22 cellular contexts compared by ENCODE assay signal in the genomic region with DNA sequence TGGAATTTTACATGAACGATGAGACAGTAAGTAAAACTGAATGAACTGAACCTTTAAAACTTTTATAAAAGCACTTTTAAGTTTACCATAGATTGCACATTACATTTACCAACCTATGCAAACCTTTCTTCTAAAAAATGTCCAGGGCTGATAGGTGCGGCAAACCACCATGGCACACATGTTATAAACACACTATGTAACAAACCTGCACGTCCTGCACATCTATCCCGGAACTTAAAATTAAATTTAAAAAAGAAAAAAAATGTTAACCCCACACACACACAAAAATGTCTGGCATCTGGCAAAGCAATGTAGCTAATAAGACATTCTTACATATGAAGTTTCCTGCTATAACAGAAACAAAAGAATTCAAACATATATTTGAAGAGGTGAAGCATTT. TPM values are rescaled to one million over a fixed set of nuclear protein-coding genes. Genes with fewer than 3 reads are reported as not detected.
A peak's percentile ranks its signal among the peaks of the same experiment; 100 is the strongest.
DNase-seq lines count a peak whose midpoint lies in the region; ATAC-seq, FAIRE-seq and TF ChIP-seq lines count a peak whose summit lies in the region.
"Had no signal": no experiment of that assay in that cellular context is flagged by ENCODE, and none has a peak within 500 bp of the region (broad histone marks: within the 10 kb centered on the region; RNA-seq: fewer than 3 reads in every experiment).

No MANE protein-coding gene starts in this region.

- H3K4ac ChIP-seq in mesenchymal stem cell (ENCODE audit: low read depth in 1 of 2, low read length in 2 of 2), result no peak overlapping the region

- H3K23ac ChIP-seq in mesenchymal stem cell (ENCODE audit: low read length in 2 of 2), result no peak overlapping the region

- no peak overlapping the region for H2BK12ac ChIP-seq in mesenchymal stem cell (ENCODE audit: low read length in 2 of 2)

- no peak overlapping the region for H2AK5ac ChIP-seq in mesenchymal stem cell (ENCODE audit: low read length, severe bottlenecking)

- in situ Hi-C loops in HepG2 (cut with HindIII; ENCODE audit: extremely low pct_ligation_motif_present, low pct_unique_long_range_greater_than_20kb) (no loop called here), transverse colon (cut with MboI; ENCODE audit: low pct_ligation_motif_present in 1 of 4, low pct_unique_long_range_greater_than_20kb in 1 of 4, low sequenced_read_pairs in 3 of 4) (no loop called here)

- no peaks in the 10 kb centered on the region for H3K79me1 ChIP-seq in mesenchymal stem cell (replicated peaks; ENCODE audit: low read length, poor library complexity, severe bottlenecking)

- DNase-seq in HepG2 (ENCODE audit: low spot score) (no peak), adipocyte (ENCODE audit: low read depth) (peak; percentile 1), mesenchymal stem cell (no peak), transverse colon (no peak), GDM1 (lab: John Stamatoyannopoulos, UW) (no peak), lower lobe of right lung (no peak)
- DNase-seq: activated CD4-positive, alpha-beta T cell treated with anti-CD3 and anti-CD28 coated beads, Interleukin-2, amount 50 U/mL, for 1 hour; activated T-cell treated with anti-CD3 and anti-CD28 coated beads, Interleukin-2, amount 50 U/mL, for 24 hours; erythroblast; heart left ventricle; NCI-H1092; NCI-H2171; SIG-M5; stimulated activated CD4-positive, alpha-beta T cell treated with anti-CD3 and anti-CD28 coated beads, Interleukin-1b, Interleukin-23, amount 100 ng/mL, for 48 hours; testis had no signal

- no peaks in the 10 kb centered on the region for H3K27me3 ChIP-seq in liver (ENCODE audit: control insufficient read depth in 4 of 4, insufficient read depth in 4 of 4, low read length in 3 of 4)
- no peaks in the 10 kb centered on the region for H3K27me3 ChIP-seq in HepG2 (ENCODE audit: control insufficient read depth in 1 of 2, insufficient read depth in 2 of 2, low read length in 2 of 2)
- H3K27me3 ChIP-seq in adipocyte (replicated peaks; ENCODE audit: control insufficient read depth, insufficient read depth, low read length), result peaks cover 8% of the 10 kb centered on the region
- H3K27me3 ChIP-seq in mesenchymal stem cell (ENCODE audit: control insufficient read depth in 1 of 2, insufficient read depth in 1 of 2, low read length in 2 of 2), result peaks cover 0 to 10% of the 10 kb centered on the region in 2 experiments
- H3K27me3 ChIP-seq in transverse colon, result peaks cover 17% of the 10 kb centered on the region
- H3K27me3 ChIP-seq in lower lobe of right lung (ENCODE audit: low read depth), result no peaks in the 10 kb centered on the region
- H3K27me3 ChIP-seq: testis had no signal

- TF ChIP-seq EP300 in HepG2 (IDR thresholded peaks at IDR 0.05; ENCODE audit: low read depth in 2 of 2, low read length in 2 of 2) (no peak), HepG2 (CRISPR knock-in tag; IDR thresholded peaks at IDR 0.05; ENCODE audit: borderline replicate concordance) (no peak), transverse colon (IDR thresholded peaks at IDR 0.05; ENCODE audit: low read depth) (no peak)

- no peak overlapping the region for H2BK120ac ChIP-seq in mesenchymal stem cell (ENCODE audit: low read depth, low read length)

- H3K36me3 ChIP-seq in liver (ENCODE audit: control insufficient read depth in 4 of 4, insufficient read depth in 3 of 4, low read depth in 1 of 4, low read length in 3 of 4) (no peaks in the 10 kb centered on the region), HepG2 (replicated peaks in 1 of 2; ENCODE audit: control insufficient read depth in 1 of 2, insufficient read depth in 2 of 2, low read length in 2 of 2) (no peaks in the 10 kb centered on the region), adipocyte (ENCODE audit: control insufficient read depth, insufficient read depth, low read length, severe bottlenecking) (no peaks in the 10 kb centered on the region), mesenchymal stem cell (ENCODE audit: control insufficient read depth in 1 of 2, insufficient read depth in 2 of 2, low read depth in 1 of 2, low read length in 2 of 2) (no peaks in the 10 kb centered on the region), transverse colon (no peaks in the 10 kb centered on the region), lower lobe of right lung (no peaks in the 10 kb centered on the region)
- H3K36me3 ChIP-seq: heart left ventricle had no signal

- H2BK15ac ChIP-seq in mesenchymal stem cell (ENCODE audit: low read depth, poor library complexity, severe bottlenecking), result no peak overlapping the region

- H2AFZ ChIP-seq in HepG2 (ENCODE audit: low read length) (no peak overlapping the region), mesenchymal stem cell (ENCODE audit: low read depth, low read length) (no peak overlapping the region)

- H3K4me3 ChIP-seq in liver (ENCODE audit: low read depth in 1 of 3, low read length in 3 of 3), result peak overlapping the region in 1 of 3 donors; percentile 7
- no peak overlapping the region for H3K4me3 ChIP-seq in HepG2 (replicated peaks in 1 of 3; ENCODE audit: insufficient read depth in 1 of 3, low read depth in 2 of 3, low read length in 3 of 3)
- H3K4me3 ChIP-seq in adipocyte (ENCODE audit: low read length), result peak overlapping the region; percentile 76
- H3K4me3 ChIP-seq in mesenchymal stem cell (ENCODE audit: insufficient read depth in 1 of 2, low read depth in 1 of 2, low read length in 2 of 2), result peak overlapping the region in 1 of 2 experiments; percentile 20
- H3K4me3 ChIP-seq in transverse colon, result peak overlapping the region in 3 of 4 donors; percentile 7 to 37 (median 9)
- no peak overlapping the region for H3K4me3 ChIP-seq in lower lobe of right lung
- H3K4me3 ChIP-seq: testis had no signal

- POLR2A ChIA-PET in HepG2 (lab: Yijun Ruan, JAX), result no interaction called here

- H3K9me3 ChIP-seq in liver (ENCODE audit: control insufficient read depth in 4 of 4, low read length in 3 of 4) (no peaks in the 10 kb centered on the region), HepG2 (ENCODE audit: low read length) (no peaks in the 10 kb centered on the region), adipocyte (ENCODE audit: control insufficient read depth, low read length) (peaks cover 2% of the 10 kb centered on the region), mesenchymal stem cell (ENCODE audit: control insufficient read depth, low read length) (no peaks in the 10 kb centered on the region), transverse colon (peaks cover 4 to 8% of the 10 kb centered on the region in 2 donors), lower lobe of right lung (peaks cover 3% of the 10 kb centered on the region)
- H3K9me3 ChIP-seq: testis had no signal

- no peak overlapping the region for H3K18ac ChIP-seq in mesenchymal stem cell (ENCODE audit: low read depth in 1 of 2, low read length in 2 of 2)

- CTCF ChIA-PET in HepG2 (lab: Yijun Ruan, JAX; ENCODE audit: low intra/inter-chr PET ratio, low total read pairs), result no interaction called here

- H4K20me1 ChIP-seq in HepG2 (ENCODE audit: insufficient read depth, low read length), result no peaks in the 10 kb centered on the region

- 71% methylated on average over 4 of the region's 4 CpGs for WGBS in liver
- WGBS in HepG2 (ENCODE audit: low lambda C conversion rate), result 23% methylated on average over 4 of the region's 4 CpGs
- WGBS in mesenchymal stem cell, result 94% methylated on average over 4 of the region's 4 CpGs
- 46 to 47% methylated on average over 4 of the region's 4 CpGs for WGBS in transverse colon (ENCODE audit: low coverage in 1 of 2), 2 donors

- no peak for FAIRE-seq in HepG2 (lab: Jason Lieb, UNC)
- FAIRE-seq: GM18507 had no signal

- no peak overlapping the region for H3K4me2 ChIP-seq in HepG2 (ENCODE audit: low read depth, low read length)
- no peak overlapping the region for H3K4me2 ChIP-seq in mesenchymal stem cell (ENCODE audit: low read length, poor library complexity, severe bottlenecking)

- TF ChIP-seq POLR2A in HepG2 (IDR thresholded peaks at IDR 0.05; ENCODE audit: insufficient read depth in 1 of 2, low read depth in 2 of 2, low read length in 2 of 2) (no peak), transverse colon (IDR thresholded peaks at IDR 0.05) (no peak)

- H3K4me1 ChIP-seq in liver (ENCODE audit: control insufficient read depth in 4 of 4, insufficient read depth in 4 of 4, low read length in 3 of 4), result peaks cover 0 to under 1% (median 0%) of the 10 kb centered on the region in 4 donors
- H3K4me1 ChIP-seq in HepG2 (ENCODE audit: insufficient read depth, low read length), result no peaks in the 10 kb centered on the region; the same call in 1 of the 2 replicates
- peaks cover 11% of the 10 kb centered on the region for H3K4me1 ChIP-seq in adipocyte (ENCODE audit: control insufficient read depth, insufficient read depth, low read length)
- peaks cover 2% of the 10 kb centered on the region for H3K4me1 ChIP-seq in mesenchymal stem cell (ENCODE audit: control insufficient read depth, insufficient read depth, low read depth, low read length)
- H3K4me1 ChIP-seq in transverse colon, result peaks cover 0 to 6% (median 0%) of the 10 kb centered on the region in 4 donors
- H3K4me1 ChIP-seq in lower lobe of right lung, result no peaks in the 10 kb centered on the region
- H3K4me1 ChIP-seq: heart left ventricle, testis had no signal

- no TSS peak for BruUV-seq in HepG2 (replicated peaks; lab: Mats Ljungman, UMichigan)

- H3K9ac ChIP-seq in liver (ENCODE audit: low read depth in 1 of 2, low read length in 2 of 2) (peak overlapping the region in 1 of 2 donors; percentile 87), HepG2 (ENCODE audit: insufficient read depth, low read depth, low read length) (no peak overlapping the region), adipocyte (ENCODE audit: low read length) (peak overlapping the region; percentile 25), mesenchymal stem cell (ENCODE audit: low read length) (peak overlapping the region; percentile 23)

- intact Hi-C loops in HepG2 (cut with micrococcal nuclease; ENCODE audit: unreplicated experiment), result no loop called here
- intact Hi-C loops in transverse colon (cut with DNase I; ENCODE audit: low total_unique reads), result no loop called here
- intact Hi-C loops in lower lobe of right lung (cut with DNase I), result no loop called here

- H2BK5ac ChIP-seq in mesenchymal stem cell (ENCODE audit: low read depth, low read length, poor library complexity, severe bottlenecking), result no peak overlapping the region

- H3K79me2 ChIP-seq in HepG2 (ENCODE audit: insufficient read depth, low read length), result no peaks in the 10 kb centered on the region

- TF ChIP-seq RAD21 in liver (IDR thresholded peaks at IDR 0.05) (no peak), HepG2 (CRISPR knock-in tag; IDR thresholded peaks at IDR 0.05) (no peak)

- H3K27ac ChIP-seq in liver (ENCODE audit: low read depth in 1 of 2, low read length in 2 of 2) (peak overlapping the region; percentile 4 to 47), HepG2 (ENCODE audit: extremely low read length, insufficient read depth, low read length) (no peak overlapping the region), mesenchymal stem cell (ENCODE audit: low read length, poor library complexity, severe bottlenecking) (no peak overlapping the region), transverse colon (peak overlapping the region in 2 of 4 donors; percentile 35 to 36), lower lobe of right lung (no peak overlapping the region)
- H3K27ac ChIP-seq: coronary artery, heart left ventricle, testis had no signal

- H4K91ac ChIP-seq in mesenchymal stem cell (ENCODE audit: low read length), result no peak overlapping the region

- H4K8ac ChIP-seq in mesenchymal stem cell (ENCODE audit: low read length), result no peak overlapping the region

- H3K14ac ChIP-seq in mesenchymal stem cell (ENCODE audit: low read length in 2 of 2), result no peak overlapping the region

- no peak for TF ChIP-seq CTCF in liver (IDR thresholded peaks at IDR 0.05; ENCODE audit: low read depth, low read length, missing input control)
- TF ChIP-seq CTCF in HepG2 (CRISPR knock-in tag; IDR thresholded peaks at IDR 0.05), result no peak
- TF ChIP-seq CTCF in transverse colon (IDR thresholded peaks at IDR 0.05), result no peak
- no peak for TF ChIP-seq CTCF in lower lobe of right lung (IDR thresholded peaks at IDR 0.05)

- no peak for ATAC-seq in HepG2
- ATAC-seq in HG03457 (IDR thresholded peaks at IDR 0.05; ENCODE audit: unreplicated experiment), result no peak
- ATAC-seq in lower lobe of right lung, result no peak
- ATAC-seq: heart left ventricle had no signal

RNA-seq across cellular contexts. Expression of a gene that starts 0.6 kb away (rescaled TPM):
- total RNA-seq in liver (1 to 10 TPM in 1 of 2 donors, not detected in 1; 1.3 TPM), HepG2 (2016; rRNA removed; fragmentation: Illumina TruSeq; extraction: Trizol) (not detected in 2 replicates), transverse colon (1 to 10 TPM in 3 of 4 donors, not detected in 1; 2.8 to 5.1 (median 3.5) TPM), lower lobe of right lung (2.2 TPM)
- polyA plus RNA-seq in liver (1 to 10 TPM in 1 of 2 donors, under 1 TPM in 1; 0.51 to 1.0 TPM), HepG2 (2011; rRNA removed) (0.01 TPM in 1 of 2 replicates, not detected in the other)
- total RNA-seq in HepG2 (2016; cell fraction: cytosol; rRNA removed; fragmentation: Illumina TruSeq; extraction: Trizol; ENCODE audit: low read depth), result not detected in 2 replicates
- total RNA-seq in HepG2 (2016; cell fraction: insoluble cytoplasmic fraction; rRNA removed; fragmentation: Illumina TruSeq; extraction: Trizol), result not detected in 2 replicates
- total RNA-seq in HepG2 (2016; cell fraction: membrane; rRNA removed; fragmentation: Illumina TruSeq; extraction: Trizol), result not detected in 2 replicates
- total RNA-seq in HepG2 (2016; cell fraction: nucleus; rRNA removed; fragmentation: Illumina TruSeq; extraction: Trizol), result not detected in 2 replicates
- not detected in 2 replicates for polyA plus RNA-seq in HepG2 (2011; cell fraction: cytosol; rRNA removed)
- polyA plus RNA-seq in HepG2 (2011; cell fraction: nucleus; rRNA removed), result not detected in 2 replicates
- polyA plus RNA-seq in HepG2 (2012), result 0.43 and 0.79 TPM in 2 replicates
- not detected in 2 replicates for polyA plus RNA-seq in HepG2 (2016; cell fraction: cytosol; fragmentation: Illumina TruSeq; extraction: Trizol; ENCODE audit: low read depth)
- not detected in 2 replicates for polyA plus RNA-seq in HepG2 (2016; cell fraction: insoluble cytoplasmic fraction; fragmentation: Illumina TruSeq; extraction: Trizol; ENCODE audit: low read depth)
- polyA plus RNA-seq in HepG2 (2016; cell fraction: membrane; fragmentation: Illumina TruSeq; extraction: Trizol; ENCODE audit: low read depth), result not detected in 2 replicates
- polyA plus RNA-seq in HepG2 (2016; cell fraction: nucleus; fragmentation: Illumina TruSeq; extraction: Trizol; ENCODE audit: insufficient read depth, low read depth), result not detected in 2 replicates
- 17.9 TPM in 1 of 2 replicates, not detected in the other for polyA minus RNA-seq in HepG2 (2011; rRNA and poly(A)+ RNA removed; ENCODE audit: low replicate concordance)
- polyA minus RNA-seq in HepG2 (2011; cell fraction: cytosol; rRNA and poly(A)+ RNA removed), result not detected in 2 replicates
- polyA minus RNA-seq in HepG2 (2011; cell fraction: nucleus; rRNA and poly(A)+ RNA removed), result not detected in 2 replicates
- not detected for polyA plus RNA-seq in mesenchymal stem cell (2013, experiment 1 of 2)
- not detected for polyA plus RNA-seq in mesenchymal stem cell (2013, experiment 2 of 2)
- total RNA-seq: HT1080, kidney epithelial cell had no signal
- polyA plus RNA-seq: AG04450, heart left ventricle had no signal

RNA-seq across cellular contexts. Expression of a gene that starts 48.2 kb away (rescaled TPM):
- total RNA-seq in liver, result 1 to 10 TPM in 1 of 2 donors, not detected in 1; 1.3 TPM
- polyA plus RNA-seq in liver, result under 1 TPM in 1 of 2 donors, not detected in 1; 0.25 TPM
- total RNA-seq in HepG2 (2016; rRNA removed; fragmentation: Illumina TruSeq; extraction: Trizol), result 0.04 and 0.07 TPM in 2 replicates
- 0.18 and 0.20 TPM in 2 replicates for total RNA-seq in HepG2 (2016; cell fraction: cytosol; rRNA removed; fragmentation: Illumina TruSeq; extraction: Trizol; ENCODE audit: low read depth)
- total RNA-seq in HepG2 (2016; cell fraction: insoluble cytoplasmic fraction; rRNA removed; fragmentation: Illumina TruSeq; extraction: Trizol), result 0.07 and 0.09 TPM in 2 replicates
- 0.09 and 0.14 TPM in 2 replicates for total RNA-seq in HepG2 (2016; cell fraction: membrane; rRNA removed; fragmentation: Illumina TruSeq; extraction: Trizol)
- not detected in 2 replicates for total RNA-seq in HepG2 (2016; cell fraction: nucleus; rRNA removed; fragmentation: Illumina TruSeq; extraction: Trizol)
- polyA plus RNA-seq in HepG2 (2011; rRNA removed), result 0.03 TPM in 1 of 2 replicates, not detected in the other
- polyA plus RNA-seq in HepG2 (2011; cell fraction: cytosol; rRNA removed), result 0.06 and 0.07 TPM in 2 replicates
- polyA plus RNA-seq in HepG2 (2011; cell fraction: nucleus; rRNA removed), result not detected in 2 replicates
- 0.36 and 0.43 TPM in 2 replicates for polyA plus RNA-seq in HepG2 (2012)
- polyA plus RNA-seq in HepG2 (2016; cell fraction: cytosol; fragmentation: Illumina TruSeq; extraction: Trizol; ENCODE audit: low read depth), result 0.09 TPM in 1 of 2 replicates, not detected in the other
- polyA plus RNA-seq in HepG2 (2016; cell fraction: insoluble cytoplasmic fraction; fragmentation: Illumina TruSeq; extraction: Trizol; ENCODE audit: low read depth), result not detected in 2 replicates
- 0.08 and 0.11 TPM in 2 replicates for polyA plus RNA-seq in HepG2 (2016; cell fraction: membrane; fragmentation: Illumina TruSeq; extraction: Trizol; ENCODE audit: low read depth)
- polyA plus RNA-seq in HepG2 (2016; cell fraction: nucleus; fragmentation: Illumina TruSeq; extraction: Trizol; ENCODE audit: insufficient read depth, low read depth), result not detected in 2 replicates
- polyA minus RNA-seq in HepG2 (2011; rRNA and poly(A)+ RNA removed; ENCODE audit: low replicate concordance), result 0.68 TPM in 1 of 2 replicates, not detected in the other
- not detected in 2 replicates for polyA minus RNA-seq in HepG2 (2011; cell fraction: cytosol; rRNA and poly(A)+ RNA removed)
- not detected in 2 replicates for polyA minus RNA-seq in HepG2 (2011; cell fraction: nucleus; rRNA and poly(A)+ RNA removed)
- 0.08 TPM for polyA plus RNA-seq in mesenchymal stem cell (2013, experiment 1 of 2)
- 0.08 TPM for polyA plus RNA-seq in mesenchymal stem cell (2013, experiment 2 of 2)
- total RNA-seq in transverse colon, result under 1 TPM in 1 of 4 donors, not detected in 3; 0.41 TPM
- total RNA-seq in lower lobe of right lung, result 1.4 TPM
- polyA plus RNA-seq: AG04450 had no signal

Comparison
In these comparisons a context has a peak if more than half of its experiments do, and no peak if none do; other contexts are left out.
1. H3K27ac ChIP-seq: peak in liver (2 of 2); none in HepG2 (single experiment), mesenchymal stem cell (single experiment) and lower lobe of right lung (single experiment).
2. H3K4me3 ChIP-seq: peak in adipocyte (single experiment) and transverse colon (3 of 4); none in HepG2 (0 of 3) and lower lobe of right lung (single experiment).